Comparison of ENCODE assay signal across 8 cellular contexts in genomic region chr15:51759557-51760070, GRCh38. TPM values are rescaled to one million over a fixed set of nuclear protein-coding genes. Genes with fewer than 3 reads are reported as not detected.
DNase-seq lines count a peak whose midpoint lies in the region; ATAC-seq and TF ChIP-seq lines count a peak whose summit lies in the region.

No MANE protein-coding gene starts in this region.

- H3K27ac ChIP-seq in AG04450 (ENCODE audit: low read depth, low read length) (peak overlapping the region; percentile 34), GM23248 (peak overlapping the region; percentile 56), esophagus squamous epithelium (peak overlapping the region in 1 of 4 donors; percentile 25)

- POLR2A ChIA-PET in AG04450 (lab: Yijun Ruan, JAX), result no interaction called here

- no peaks in the 10 kb centered on the region for H3K9me2 ChIP-seq in GM23248 (ENCODE audit: insufficient read depth)

- WGBS in GM23248 (ENCODE audit: low coverage in 1 of 2, low lambda C conversion rate in 2 of 2, missing lambda C conversion rate in 2 of 2), 2 experiments, result 4 to 6% methylated on average over 3 of the region's 3 CpGs
- 51 to 68% methylated on average over 3 of the region's 3 CpGs for WGBS in esophagus squamous epithelium, 2 donors

- peaks cover 27% of the 10 kb centered on the region for H3F3A ChIP-seq in GM23248 (ENCODE audit: insufficient read depth)

- no peak overlapping the region for H2AFZ ChIP-seq in GM23248

- TF ChIP-seq POLR2A in esophagus squamous epithelium (IDR thresholded peaks at IDR 0.05), result no peak

- DNase-seq in AG04450 (ENCODE audit: low read depth, low spot score), result peak; percentile 81
- peak; percentile 95 for DNase-seq in GM23248
- DNase-seq in SKM-1 (lab: John Stamatoyannopoulos, UW; ENCODE audit: unreplicated experiment), result peak; percentile 38
- DNase-seq in hepatic stellate cell (ENCODE audit: low spot score), result peak; percentile 69
- no peak for DNase-seq in esophagus squamous epithelium (lab: John Stamatoyannopoulos, UW)
- DNase-seq in SW480 (ENCODE audit: low spot score), result no peak
- no peak for DNase-seq in OCI-M2 (lab: John Stamatoyannopoulos, UW; ENCODE audit: unreplicated experiment)

- ATAC-seq in HG03196 (IDR thresholded peaks at IDR 0.05; ENCODE audit: unreplicated experiment), result no peak

- no peak overlapping the region for H3K4me3 ChIP-seq in AG04450 (ENCODE audit: low read depth, low read length)
- no peak overlapping the region for H3K4me3 ChIP-seq in GM23248
- H3K4me3 ChIP-seq in esophagus squamous epithelium, result no peak overlapping the region

- H3K4me1 ChIP-seq in GM23248 (ENCODE audit: insufficient read depth) (peaks cover 19% of the 10 kb centered on the region), esophagus squamous epithelium (peaks cover 0 to 17% (median 10%) of the 10 kb centered on the region in 3 donors)

- H3K27me3 ChIP-seq in AG04450 (ENCODE audit: control insufficient read depth, insufficient read depth, low read length) (peaks cover 4% of the 10 kb centered on the region), GM23248 (replicated peaks; ENCODE audit: insufficient read depth) (no peaks in the 10 kb centered on the region), esophagus squamous epithelium (no peaks in the 10 kb centered on the region)

- TF ChIP-seq CTCF in AG04450 (IDR thresholded peaks at IDR 0.05; ENCODE audit: low read depth, low read length) (peak; percentile 40), esophagus squamous epithelium (IDR thresholded peaks at IDR 0.05) (no peak)

- H4K20me1 ChIP-seq in GM23248 (ENCODE audit: insufficient read depth), result no peaks in the 10 kb centered on the region

- H3K9me3 ChIP-seq in AG04450 (ENCODE audit: control insufficient read depth, insufficient read depth, low read length) (no peaks in the 10 kb centered on the region), GM23248 (ENCODE audit: low read depth) (no peaks in the 10 kb centered on the region), esophagus squamous epithelium (no peaks in the 10 kb centered on the region)

- CTCF ChIA-PET in AG04450 (lab: Charles Lee), result interaction anchor here (5.6 kb wide), 1 partner anchor 17 kb away, joined by 41 read pairs; no protein-coding TSS in a partner anchor

- intact Hi-C loops in esophagus squamous epithelium (cut with DNase I), result no loop called here

- H3K36me3 ChIP-seq in GM23248 (ENCODE audit: low read depth), result no peaks in the 10 kb centered on the region
- H3K36me3 ChIP-seq in esophagus squamous epithelium, result no peaks in the 10 kb centered on the region

- no peaks in the 10 kb centered on the region for H3K79me2 ChIP-seq in GM23248 (ENCODE audit: insufficient read depth)

- no peak overlapping the region for H3K9ac ChIP-seq in GM23248

- H3K4me2 ChIP-seq in GM23248 (ENCODE audit: unreplicated experiment), result peak overlapping the region; percentile 11

- in situ Hi-C loops in GM23248 (cut with MboI), result no loop called here

RNA-seq across cellular contexts. Expression of gene TMOD2, which starts 8.2 kb away (rescaled TPM):
- polyA plus RNA-seq in AG04450 (2011; rRNA removed), result 3.1 and 3.2 TPM in 2 replicates
- 2.3 and 3.9 TPM in 2 replicates for polyA minus RNA-seq in AG04450 (2011; rRNA and poly(A)+ RNA removed)
- 5.9 and 7.8 TPM in 2 replicates for total RNA-seq in GM23248 (2014; rRNA removed; shearing (Covaris generic))
- 4.1 and 4.6 TPM in 2 replicates for polyA plus RNA-seq in GM23248 (2016; fragmentation: Nextera tagmentation; extraction: Ambion mirVana)
- total RNA-seq in esophagus squamous epithelium, result 1 to 10 TPM; 3.4 to 9.0 (median 4.8) TPM

RNA-seq across cellular contexts. Expression of gene LYSMD2, which starts 22.2 kb away (rescaled TPM):
- polyA plus RNA-seq in AG04450 (2011; rRNA removed), result 6.5 and 10.2 TPM in 2 replicates
- 0.78 and 1.8 TPM in 2 replicates for polyA minus RNA-seq in AG04450 (2011; rRNA and poly(A)+ RNA removed)
- 6.3 and 7.5 TPM in 2 replicates for total RNA-seq in GM23248 (2014; rRNA removed; shearing (Covaris generic))
- polyA plus RNA-seq in GM23248 (2016; fragmentation: Nextera tagmentation; extraction: Ambion mirVana), result 6.7 and 8.1 TPM in 2 replicates
- 10 to 100 TPM; 11.0 to 15.0 (median 12.9) TPM for total RNA-seq in esophagus squamous epithelium

Comparison
In these comparisons a context has a peak if more than half of its experiments do, and no peak if none do; other contexts are left out.
1. DNase-seq: peak in AG04450 (single experiment), GM23248 (single experiment), SKM-1 (single experiment) and hepatic stellate cell (single experiment); none in esophagus squamous epithelium (single experiment), SW480 (single experiment) and OCI-M2 (single experiment).